Comparison of ENCODE assay signal across 14 cellular contexts in the genomic region with DNA sequence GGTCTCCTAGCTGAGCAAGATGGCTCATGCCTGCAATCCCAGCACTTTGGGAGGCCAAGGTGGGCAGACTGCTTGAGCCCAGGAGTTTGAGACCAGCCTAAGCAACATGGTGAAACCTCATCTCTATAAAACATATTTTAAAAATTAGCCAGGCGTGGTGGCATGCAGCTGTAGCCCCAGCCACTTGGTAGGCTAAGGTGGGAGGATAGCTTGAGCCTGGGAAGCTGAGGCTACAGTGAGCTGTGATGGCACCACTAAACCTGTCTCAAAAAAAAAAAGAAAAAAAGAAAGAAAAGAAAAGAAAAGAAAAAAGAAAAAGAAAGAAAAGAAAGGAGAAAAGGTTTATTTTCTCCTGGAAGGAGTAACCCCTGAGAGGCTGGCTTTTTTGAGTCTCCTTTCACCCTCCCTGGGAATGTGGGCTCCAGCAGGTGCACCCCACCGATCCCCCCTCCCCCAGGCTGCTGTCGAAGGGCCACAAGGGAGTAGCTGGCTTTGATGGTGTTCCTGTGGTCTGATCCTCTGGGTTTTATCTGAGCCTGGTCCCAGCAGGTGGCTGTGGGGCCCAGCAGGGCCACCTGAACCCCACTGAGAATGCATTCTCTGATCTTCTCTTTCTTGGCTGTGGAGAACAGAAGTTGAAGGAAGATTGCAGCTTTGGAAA.
"Had no signal": no experiment of that assay in that cellular context is flagged by ENCODE, and none has a peak within 500 bp of the region (broad histone marks: within the 10 kb centered on the region; RNA-seq: fewer than 3 reads in every experiment).

No MANE protein-coding gene starts in this region.

- H3K36me3 Mint-ChIP-seq: naive thymus-derived CD4-positive, alpha-beta T cell; T-cell had no signal

- DNase-seq: activated CD4-positive, alpha-beta T cell treated with anti-CD3 and anti-CD28 coated beads for 48 hours; activated naive CD4-positive, alpha-beta T cell treated with anti-CD3 and anti-CD28 coated beads for 36 hours; central memory CD4-positive, alpha-beta T cell; erythroblast; naive thymus-derived CD4-positive, alpha-beta T cell; occipital lobe; right cardiac atrium; stimulated activated CD4-positive, alpha-beta T cell treated with anti-CD3 and anti-CD28 coated beads, Interleukin-1b, Interleukin-23, amount 100 ng/mL, for 48 hours; substantia nigra; T-cell; trophoblast cell had no signal

- H3K4me3 Mint-ChIP-seq: activated naive CD4-positive, alpha-beta T cell treated with anti-CD3 and anti-CD28 coated beads for 36 hours; dendritic cell treated with granulocyte-macrophage colony-stimulating factor and Interleukin-4, amounts not matched to agents 40 ng/mL and 50 ng/mL, for 4 days had no signal

- H3K27ac Mint-ChIP-seq: activated naive CD4-positive, alpha-beta T cell treated with anti-CD3 and anti-CD28 coated beads for 36 hours; dendritic cell treated with granulocyte-macrophage colony-stimulating factor and Interleukin-4, amounts not matched to agents 40 ng/mL and 50 ng/mL, for 4 days; progenitor cell of endocrine pancreas had no signal

- ATAC-seq: naive thymus-derived CD4-positive, alpha-beta T cell; right cardiac atrium had no signal

- H3K9me3 Mint-ChIP-seq: activated naive CD4-positive, alpha-beta T cell treated with anti-CD3 and anti-CD28 coated beads for 36 hours; dendritic cell treated with granulocyte-macrophage colony-stimulating factor and Interleukin-4, amounts not matched to agents 40 ng/mL and 50 ng/mL, for 4 days; T-cell had no signal

- H3K27ac ChIP-seq: VCaP had no signal
